Comparison of ENCODE assay signal across 8 cellular contexts in genomic region chr19:9539201-9539600, GRCh38. TPM values are rescaled to one million over a fixed set of nuclear protein-coding genes. Genes with fewer than 3 reads are reported as not detected.
A peak's percentile ranks its signal among the peaks of the same experiment; 100 is the strongest.
DNase-seq lines count a peak whose midpoint lies in the region; ATAC-seq and TF ChIP-seq lines count a peak whose summit lies in the region.
"Not testable (repeated sequence)": the region's sequence is repeated elsewhere in the genome, so short reads cannot be mapped to it uniquely, and the experiment has no call there.

No MANE protein-coding gene starts in this region.

- not testable (repeated sequence) for ATAC-seq in naive thymus-derived CD8-positive, alpha-beta T cell

- peak overlapping the region; percentile 98 for H3K4me3 Mint-ChIP-seq in activated naive CD4-positive, alpha-beta T cell treated with anti-CD3 and anti-CD28 coated beads for 36 hours
- peak overlapping the region; percentile 92 to 99 (median 98) for H3K4me3 Mint-ChIP-seq in naive thymus-derived CD8-positive, alpha-beta T cell

- 84 to 89% methylated on average over 6 of the region's 6 CpGs for WGBS in GM23248 (ENCODE audit: low coverage in 1 of 2, low lambda C conversion rate in 2 of 2, missing lambda C conversion rate in 2 of 2), 2 experiments
- WGBS in SK-N-SH (ENCODE audit: low lambda C conversion rate) = 68% methylated on average over 6 of the region's 6 CpGs

- not testable (repeated sequence) for TF ChIP-seq RAD21 in SK-N-SH (IDR thresholded peaks at IDR 0.05; ENCODE audit: low read length)

- H4K20me1 ChIP-seq in GM23248 (ENCODE audit: insufficient read depth); SK-N-SH (ENCODE audit: insufficient read depth): not testable (repeated sequence)

- in situ Hi-C loops in GM23248 (cut with MboI) = not testable (repeated sequence)

- H3K4me3 ChIP-seq in GM23248 (peak overlapping the region; percentile 94), SK-N-SH (ENCODE audit: low read depth in 2 of 2, low read length in 1 of 2) (peak overlapping the region in 1 of 2 experiments; percentile 86; a peak in 2 of 4 replicates), dorsolateral prefrontal cortex (peak overlapping the region; percentile 57 to 97 (median 83)), right atrium auricular region (peak overlapping the region; percentile 71 to 95), skin epidermis (peak overlapping the region in 2 of 7 experiments; percentile 69 to 79), vagina (peak overlapping the region; percentile 68 to 87)

- H3K4me1 Mint-ChIP-seq in activated naive CD4-positive, alpha-beta T cell treated with anti-CD3 and anti-CD28 coated beads for 36 hours (ENCODE audit: low read depth) = peaks cover 22% of the 10 kb centered on the region
- H3K4me1 Mint-ChIP-seq in naive thymus-derived CD8-positive, alpha-beta T cell = peaks cover 16 to 37% (median 31%) of the 10 kb centered on the region in 4 donors

- TF ChIP-seq POLR2A in vagina (IDR thresholded peaks at IDR 0.05) = not testable (repeated sequence)

- H3K36me3 ChIP-seq in GM23248 (ENCODE audit: low read depth) (peaks cover 26% of the 10 kb centered on the region), SK-N-SH (replicated peaks in 1 of 2; ENCODE audit: control insufficient read depth in 1 of 2, insufficient read depth in 2 of 2, low read length in 1 of 2) (peaks cover 11 to 25% of the 10 kb centered on the region in 2 experiments), right atrium auricular region (peaks cover 22% of the 10 kb centered on the region), vagina (peaks cover 0 to 29% of the 10 kb centered on the region in 2 donors)

- intact Hi-C loops in activated naive CD4-positive, alpha-beta T cell treated with anti-CD3 and anti-CD28 coated beads for 36 hours (cut with micrococcal nuclease) = loop anchor here (2.0 kb wide), 2 partner anchors 214 to 334 kb away; partner anchors contain the start of gene ZNF559
- intact Hi-C loops in dorsolateral prefrontal cortex (cut with DNase I) = loop anchor here in 1 of 2 donors (2.0 to 5.0 kb wide), 2 partner anchors 43 to 104 kb away; partner anchors contain the start of genes ZNF121 and ZNF266
- intact Hi-C loops in vagina (cut with DNase I) = not testable (repeated sequence)

- not testable (repeated sequence) for TF ChIP-seq EP300 in SK-N-SH (IDR thresholded peaks at IDR 0.05; ENCODE audit: borderline replicate concordance in 1 of 2, low read depth in 1 of 2, low read length in 1 of 2)

- not testable (repeated sequence) for H3F3A ChIP-seq in GM23248 (ENCODE audit: insufficient read depth); SK-N-SH (replicated peaks; ENCODE audit: insufficient read depth)

- not testable (repeated sequence) for H3K4me1 ChIP-seq in GM23248 (ENCODE audit: insufficient read depth); SK-N-SH (ENCODE audit: control insufficient read depth in 1 of 2, insufficient read depth in 2 of 2, low read depth in 1 of 2, low read length in 1 of 2)
- peaks cover 0 to 13% of the 10 kb centered on the region in 2 donors for H3K4me1 ChIP-seq in right atrium auricular region
- peaks cover 24% of the 10 kb centered on the region for H3K4me1 ChIP-seq in vagina

- H3K9me3 Mint-ChIP-seq in activated naive CD4-positive, alpha-beta T cell treated with anti-CD3 and anti-CD28 coated beads for 36 hours = peaks cover 22% of the 10 kb centered on the region
- H3K9me3 Mint-ChIP-seq in naive thymus-derived CD8-positive, alpha-beta T cell = peaks cover 6 to 39% (median 19%) of the 10 kb centered on the region in 9 donors

- H3K9ac ChIP-seq in GM23248 = peak overlapping the region; percentile 99
- not testable (repeated sequence) for H3K9ac ChIP-seq in SK-N-SH

- H3K36me3 Mint-ChIP-seq in activated naive CD4-positive, alpha-beta T cell treated with anti-CD3 and anti-CD28 coated beads for 36 hours (ENCODE audit: low read depth) = peaks cover 42% of the 10 kb centered on the region
- peaks cover 23 to 51% (median 34%) of the 10 kb centered on the region in 3 donors for H3K36me3 Mint-ChIP-seq in naive thymus-derived CD8-positive, alpha-beta T cell

- CTCF ChIA-PET in SK-N-SH (lab: Yijun Ruan, JAX); activated naive CD4-positive, alpha-beta T cell treated with anti-CD3 and anti-CD28 coated beads for 36 hours (lab: Charles Lee): not testable (repeated sequence)

- H3K27ac Mint-ChIP-seq in activated naive CD4-positive, alpha-beta T cell treated with anti-CD3 and anti-CD28 coated beads for 36 hours = peak overlapping the region; percentile 96
- H3K27ac Mint-ChIP-seq in naive thymus-derived CD8-positive, alpha-beta T cell = peak overlapping the region; percentile 96 to 100 (median 99)

- H3K4me2 ChIP-seq in GM23248 (ENCODE audit: unreplicated experiment) (peak overlapping the region; percentile 87), SK-N-SH (peak overlapping the region; percentile 73; the same call in 1 of the 2 replicates)

- not testable (repeated sequence) for H3K9me2 ChIP-seq in GM23248 (ENCODE audit: insufficient read depth); SK-N-SH

- H2AFZ ChIP-seq in GM23248 (peak overlapping the region; percentile 94), SK-N-SH (ENCODE audit: low read depth) (peak overlapping the region; percentile 97)

- peaks cover 38% of the 10 kb centered on the region for H3K79me2 ChIP-seq in GM23248 (ENCODE audit: insufficient read depth)
- peaks cover 25% of the 10 kb centered on the region for H3K79me2 ChIP-seq in SK-N-SH (ENCODE audit: insufficient read depth)

- DNase-seq in GM23248; SK-N-SH; activated naive CD4-positive, alpha-beta T cell treated with anti-CD3 and anti-CD28 coated beads for 36 hours; dorsolateral prefrontal cortex; right atrium auricular region (ENCODE audit: low spot score); naive thymus-derived CD8-positive, alpha-beta T cell; vagina (ENCODE audit: extremely low spot score in 2 of 2): not testable (repeated sequence)

- peak overlapping the region; percentile 96 for H3K27ac ChIP-seq in GM23248
- peak overlapping the region in 1 of 2 experiments; percentile 83; a peak in 1 of 4 replicates for H3K27ac ChIP-seq in SK-N-SH (ENCODE audit: low read depth in 2 of 2, low read length in 1 of 2)
- H3K27ac ChIP-seq in dorsolateral prefrontal cortex = peak overlapping the region in 56 of 59 donors; percentile 76 to 98 (median 91)
- H3K27ac ChIP-seq in right atrium auricular region = peak overlapping the region; percentile 94 to 95
- H3K27ac ChIP-seq in skin epidermis = peak overlapping the region in 18 of 21 experiments; percentile 80 to 98 (median 94)
- peak overlapping the region; percentile 91 for H3K27ac ChIP-seq in vagina

- TF ChIP-seq CTCF in SK-N-SH (IDR thresholded peaks at IDR 0.05); dorsolateral prefrontal cortex (IDR thresholded peaks at IDR 0.05 in 54 of 56, conservative IDR thresholded peaks at IDR 0.05 in 2 of 56; ENCODE audit: low read depth in 1 of 56, partially characterized antibody in 56 of 56); right atrium auricular region (IDR thresholded peaks at IDR 0.05); vagina (IDR thresholded peaks at IDR 0.05): not testable (repeated sequence)

- H3K9me3 ChIP-seq in GM23248 (ENCODE audit: low read depth); SK-N-SH; vagina: not testable (repeated sequence)
- H3K9me3 ChIP-seq in right atrium auricular region = peaks cover 0 to 23% of the 10 kb centered on the region in 2 donors

- H3K27me3 ChIP-seq in GM23248 (replicated peaks; ENCODE audit: insufficient read depth); SK-N-SH (ENCODE audit: insufficient read depth); dorsolateral prefrontal cortex; right atrium auricular region; vagina: not testable (repeated sequence)

- H3K27me3 Mint-ChIP-seq in activated naive CD4-positive, alpha-beta T cell treated with anti-CD3 and anti-CD28 coated beads for 36 hours (ENCODE audit: low read depth); naive thymus-derived CD8-positive, alpha-beta T cell: not testable (repeated sequence)

- POLR2A ChIA-PET in SK-N-SH (lab: Yijun Ruan, JAX); naive thymus-derived CD8-positive, alpha-beta T cell (lab: Charles Lee): not testable (repeated sequence)

RNA-seq across cellular contexts. Expression of gene ZNF426, which starts 0.8 kb away (rescaled TPM):
- total RNA-seq in GM23248 (2014; rRNA removed; shearing (Covaris generic)) = 15.7 and 17.6 TPM in 2 replicates
- 10.5 and 10.6 TPM in 2 replicates for polyA plus RNA-seq in GM23248 (2016; fragmentation: Nextera tagmentation; extraction: Ambion mirVana)
- polyA plus RNA-seq in SK-N-SH (2012; rRNA removed) = 2.4 and 3.5 TPM in 2 replicates
- polyA plus RNA-seq in SK-N-SH (2012; cell fraction: cytosol; rRNA removed) = 3.6 and 3.9 TPM in 2 replicates
- 4.0 and 5.1 TPM in 2 replicates for polyA plus RNA-seq in SK-N-SH (2012; cell fraction: nucleus; rRNA removed)
- 10 to 100 TPM; 11.2 to 12.3 TPM for total RNA-seq in activated naive CD4-positive, alpha-beta T cell treated with anti-CD3 and anti-CD28 coated beads for 36 hours
- 10 to 100 TPM; 12.8 to 23.7 (median 18.0) TPM for total RNA-seq in dorsolateral prefrontal cortex
- total RNA-seq in right atrium auricular region = 1 to 10 TPM; 9.6 TPM
- total RNA-seq in naive thymus-derived CD8-positive, alpha-beta T cell = 10 to 100 TPM; 24.4 to 27.3 TPM
- polyA plus RNA-seq in naive thymus-derived CD8-positive, alpha-beta T cell = 10 to 100 TPM; 15.8 to 18.4 (median 17.4) TPM
- total RNA-seq in vagina = 11.3 TPM

RNA-seq across cellular contexts. Expression of gene ZNF560, which starts 40.8 kb away (rescaled TPM):
- total RNA-seq in GM23248 (2014; rRNA removed; shearing (Covaris generic)) = 0.25 and 1.9 TPM in 2 replicates
- polyA plus RNA-seq in GM23248 (2016; fragmentation: Nextera tagmentation; extraction: Ambion mirVana) (0.16 and 0.48 TPM in 2 replicates), SK-N-SH (2012; rRNA removed) (0.10 TPM in 2 replicates)
- 0.21 and 0.24 TPM in 2 replicates for polyA plus RNA-seq in SK-N-SH (2012; cell fraction: cytosol; rRNA removed)
- 0.14 and 0.24 TPM in 2 replicates for polyA plus RNA-seq in SK-N-SH (2012; cell fraction: nucleus; rRNA removed)
- total RNA-seq in activated naive CD4-positive, alpha-beta T cell treated with anti-CD3 and anti-CD28 coated beads for 36 hours = under 1 TPM in 1 of 2 experiments, not detected in 1; 0.12 TPM
- total RNA-seq in dorsolateral prefrontal cortex (1 to 10 TPM in 2 of 120 experiments, under 1 TPM in 12, not detected in 106; 0.16 to 1.1 (median 0.28) TPM), right atrium auricular region (not detected), vagina (0.49 TPM)
- not detected for total RNA-seq in naive thymus-derived CD8-positive, alpha-beta T cell
- not detected for polyA plus RNA-seq in naive thymus-derived CD8-positive, alpha-beta T cell

RNA-seq across cellular contexts. Expression of gene ZNF121, which starts 45.1 kb away (rescaled TPM):
- 27.6 and 28.4 TPM in 2 replicates for total RNA-seq in GM23248 (2014; rRNA removed; shearing (Covaris generic))
- polyA plus RNA-seq in GM23248 (2016; fragmentation: Nextera tagmentation; extraction: Ambion mirVana) (6.9 and 7.9 TPM in 2 replicates), SK-N-SH (2012; rRNA removed) (1.8 and 2.8 TPM in 2 replicates)
- polyA plus RNA-seq in SK-N-SH (2012; cell fraction: cytosol; rRNA removed) = 1.7 and 2.1 TPM in 2 replicates
- polyA plus RNA-seq in SK-N-SH (2012; cell fraction: nucleus; rRNA removed) = 4.0 and 8.9 TPM in 2 replicates
- total RNA-seq in activated naive CD4-positive, alpha-beta T cell treated with anti-CD3 and anti-CD28 coated beads for 36 hours = 10 to 100 TPM; 57.1 to 60.1 TPM
- total RNA-seq in dorsolateral prefrontal cortex (10 to 100 TPM; 16.5 to 34.9 (median 23.7) TPM), right atrium auricular region (10 to 100 TPM; 13.4 to 16.8 TPM), vagina (36.6 TPM)
- 10 to 100 TPM; 63.0 to 66.0 TPM for total RNA-seq in naive thymus-derived CD8-positive, alpha-beta T cell
- 1 to 10 TPM; 1.9 to 3.7 (median 3.5) TPM for polyA plus RNA-seq in naive thymus-derived CD8-positive, alpha-beta T cell
